ENCODE assay signal across 8 cellular contexts in genomic region chr10:101840741-101841453, GRCh38. TPM values are rescaled to one million over a fixed set of nuclear protein-coding genes. Genes with fewer than 3 reads are reported as not detected.
DNase-seq lines count a peak whose midpoint lies in the region; ATAC-seq, FAIRE-seq and TF ChIP-seq lines count a peak whose summit lies in the region.

No MANE protein-coding gene starts in this region.

- H2AFZ ChIP-seq in MM.1S (ENCODE audit: low read length), result peak overlapping the region; percentile 46

- peak overlapping the region; percentile 12; the same call in 1 of the 2 replicates for H3K9ac ChIP-seq in MM.1S (ENCODE audit: low read length)

- no peaks in the 10 kb centered on the region for H3K4me1 ChIP-seq in MM.1S (ENCODE audit: low read length)
- H3K4me1 ChIP-seq in pancreas, result peaks cover 0 to 3% (median 0%) of the 10 kb centered on the region in 3 donors
- H3K4me1 ChIP-seq in upper lobe of right lung, result peaks cover 17% of the 10 kb centered on the region

- DNase-seq in EL (peak; percentile 87), H4 (ENCODE audit: low spot score) (peak; percentile 46), MM.1S (peak; percentile 83), Right ventricle myocardium superior (peak; percentile 87), pancreas (peak; percentile 57 to 90 (median 76)), upper lobe of right lung (peak; percentile 89)
- peak; percentile 45 for DNase-seq in activated naive CD8-positive, alpha-beta T cell treated with anti-CD3 and anti-CD28 coated beads, Interleukin-2, amount 50 U/mL, for 16 hours (ENCODE audit: low read depth, low spot score)

- WGBS in pancreas, 2 donors, result 4 to 6% methylated on average over 46 of the region's 46 CpGs

- H3K36me3 ChIP-seq in MM.1S (replicated peaks; ENCODE audit: insufficient read depth, low read length) (no peaks in the 10 kb centered on the region), pancreas (no peaks in the 10 kb centered on the region), upper lobe of right lung (no peaks in the 10 kb centered on the region)

- peak overlapping the region; percentile 64 for H3K4me3 ChIP-seq in MM.1S (ENCODE audit: low read length)
- H3K4me3 ChIP-seq in pancreas, result peak overlapping the region in 3 of 4 donors; percentile 10 to 47 (median 11)
- H3K4me3 ChIP-seq in upper lobe of right lung, result peak overlapping the region; percentile 39

- H3K9me2 ChIP-seq in MM.1S (replicated peaks; ENCODE audit: insufficient read depth, low read length), result no peaks in the 10 kb centered on the region

- H3K27ac ChIP-seq in MM.1S (ENCODE audit: low read length) (no peak overlapping the region), pancreas (no peak overlapping the region), upper lobe of right lung (no peak overlapping the region)

- FAIRE-seq in pancreas (lab: Jason Lieb, UNC), result no peak

- ATAC-seq in SK-N-SH treated with all-trans-retinoic acid at 6 μM for 48 hours (peak; percentile 88), Right ventricle myocardium superior (ENCODE audit: poor library complexity) (peak; percentile 72), pancreas (peak; percentile 84 to 94 (median 90)), upper lobe of right lung (peak; percentile 90)

- peak overlapping the region; percentile 94 for H3K4me2 ChIP-seq in MM.1S (ENCODE audit: low read depth, low read length)

- TF ChIP-seq CTCF in MM.1S (IDR thresholded peaks at IDR 0.05; ENCODE audit: low read length) (peak; percentile 95), pancreas (IDR thresholded peaks at IDR 0.05) (peak; percentile 84 to 91 (median 88)), upper lobe of right lung (IDR thresholded peaks at IDR 0.05) (peak; percentile 90)

- no peaks in the 10 kb centered on the region for H3F3A ChIP-seq in MM.1S (ENCODE audit: insufficient read depth, low read length)

- H3K9me3 ChIP-seq in MM.1S (replicated peaks; ENCODE audit: insufficient read depth, low read length), result no peaks in the 10 kb centered on the region
- no peaks in the 10 kb centered on the region for H3K9me3 ChIP-seq in pancreas
- H3K9me3 ChIP-seq in upper lobe of right lung, result no peaks in the 10 kb centered on the region

- no peaks in the 10 kb centered on the region for H4K20me1 ChIP-seq in MM.1S (ENCODE audit: insufficient read depth, low read length)

- H3K79me2 ChIP-seq in MM.1S (ENCODE audit: low read length), result no peaks in the 10 kb centered on the region

- intact Hi-C loops in Right ventricle myocardium superior (cut with DNase I), result loop anchor here (2.0 to 10.0 kb wide), 3 partner anchors 41 to 168 kb away; no protein-coding TSS in a partner anchor
- intact Hi-C loops in pancreas (cut with DNase I), result loop anchor here in 1 of 3 donors (10.0 kb wide), 1 partner anchor 174 kb away; no protein-coding TSS in a partner anchor
- intact Hi-C loops in upper lobe of right lung (cut with DNase I), result no loop called here

- H3K27me3 ChIP-seq in MM.1S (replicated peaks; ENCODE audit: insufficient read depth, low read length), result no peaks in the 10 kb centered on the region
- no peaks in the 10 kb centered on the region for H3K27me3 ChIP-seq in pancreas
- H3K27me3 ChIP-seq in upper lobe of right lung, result no peaks in the 10 kb centered on the region

TF ChIP-seq in SK-N-SH treated with all-trans-retinoic acid at 6 μM for 48 hours, 23 proteins besides CTCF, POLR2A, EP300 and RAD21:
- TF ChIP-seq ZC3H10 (CRISPR knock-in tag; IDR thresholded peaks at IDR 0.05) (no peak), ESRRG (CRISPR knock-in tag; IDR thresholded peaks at IDR 0.05) (no peak), PPARA (CRISPR knock-in tag; IDR thresholded peaks at IDR 0.05; ENCODE audit: borderline replicate concordance) (no peak), ZNF70 (CRISPR knock-in tag; IDR thresholded peaks at IDR 0.05) (no peak), POU6F1 (CRISPR knock-in tag; IDR thresholded peaks at IDR 0.05; ENCODE audit: borderline replicate concordance, low read depth) (no peak), ARNTL (CRISPR knock-in tag; IDR thresholded peaks at IDR 0.05; ENCODE audit: borderline replicate concordance, low read depth) (no peak), ZFP3 (CRISPR knock-in tag; IDR thresholded peaks at IDR 0.05) (no peak), RARB (CRISPR knock-in tag; IDR thresholded peaks at IDR 0.05) (no peak), CREB5 (CRISPR knock-in tag; IDR thresholded peaks at IDR 0.05; ENCODE audit: low read depth) (no peak), CSDC2 (CRISPR knock-in tag; IDR thresholded peaks at IDR 0.05) (no peak), CSRNP3 (CRISPR knock-in tag; IDR thresholded peaks at IDR 0.05) (no peak), PATZ1 (CRISPR knock-in tag; IDR thresholded peaks at IDR 0.05; ENCODE audit: borderline replicate concordance) (no peak), GLIS3 (CRISPR knock-in tag; IDR thresholded peaks at IDR 0.05) (no peak), OSR1 (CRISPR knock-in tag; IDR thresholded peaks at IDR 0.05) (no peak), ISL1 (CRISPR knock-in tag; IDR thresholded peaks at IDR 0.05) (no peak)

RNA-seq across cellular contexts. Expression of gene KCNIP2, which starts 2.7 kb away (rescaled TPM):
- not detected in 2 replicates for total RNA-seq in H4 (2014; rRNA removed; shearing (Covaris generic))
- total RNA-seq in Right ventricle myocardium superior, result 516 TPM
- 1 to 10 TPM in 4 of 6 donors, under 1 TPM in 2; 0.67 to 2.2 (median 1.2) TPM for total RNA-seq in pancreas
- polyA plus RNA-seq in pancreas, result 1 to 10 TPM; 1.8 to 3.0 TPM
- total RNA-seq in upper lobe of right lung, result 3.0 TPM

RNA-seq across cellular contexts. Expression of gene OGA, which starts 22.7 kb away (rescaled TPM):
- total RNA-seq in H4 (2014; rRNA removed; shearing (Covaris generic)), result 42.8 and 45.3 TPM in 2 replicates
- total RNA-seq in Right ventricle myocardium superior, result 84.4 TPM
- 10 to 100 TPM; 29.3 to 57.3 (median 32.2) TPM for total RNA-seq in pancreas
- 10 to 100 TPM; 29.8 to 47.2 TPM for polyA plus RNA-seq in pancreas
- total RNA-seq in upper lobe of right lung, result 91.6 TPM

RNA-seq across cellular contexts. Expression of gene NPM3, which starts 57.7 kb away (rescaled TPM):
- 98.0 and 99.4 TPM in 2 replicates for total RNA-seq in H4 (2014; rRNA removed; shearing (Covaris generic))
- total RNA-seq in Right ventricle myocardium superior (5.8 TPM), pancreas (10 to 100 TPM; 13.2 to 23.3 (median 20.1) TPM), upper lobe of right lung (18.0 TPM)
- 10 to 100 TPM; 16.2 to 17.0 TPM for polyA plus RNA-seq in pancreas

Comparison
In these comparisons a context has a peak if more than half of its experiments do, and no peak if none do; other contexts are left out.
1. H3K4me3 ChIP-seq: peak in every context shown above with its lines; median percentile 64 in MM.1S; 39 in upper lobe of right lung; 11 in pancreas.
2. RNA of gene KCNIP2, which starts 2.7 kb away (total RNA-seq): 516 TPM in Right ventricle myocardium superior (single experiment); 3.0 TPM in upper lobe of right lung (single experiment), 0.67 to 2.2 TPM in pancreas and not detected in H4; every median in the first group is over 100 times any median in the second.
3. Peak in every context shown above with its lines, with median percentiles within 50 percentile points of each other: DNase-seq, CTCF ChIP-seq and ATAC-seq.